Comparison of ENCODE assay signal across 1 cellular context in genomic region chr1:39488801-39489566, GRCh38.
TF ChIP-seq lines count a peak whose summit lies in the region.

No MANE protein-coding gene starts in this region.

TF ChIP-seq in K562, 482 proteins besides CTCF, POLR2A, EP300 and RAD21:
- TF ChIP-seq ATF3 (IDR thresholded peaks at IDR 0.05) (peak; percentile 89), ATF3 (CRISPR knock-in tag; conservative IDR thresholded peaks at IDR 0.05) (no peak), ATF4 (CRISPR knock-in tag; IDR thresholded peaks at IDR 0.05) (0 out of 2 replicates have a peak, but pooled peaks have one; percentile 33), SIN3B (IDR thresholded peaks at IDR 0.05; ENCODE audit: low read depth) (no peak), CEBPG (CRISPR knock-in tag; IDR thresholded peaks at IDR 0.05) (peak; percentile 71), CEBPG (tag; conservative IDR thresholded peaks at IDR 0.05 in 1 of 2, IDR thresholded peaks at IDR 0.05 in 1 of 2) (peak; percentile 87 to 88), ATF7 (IDR thresholded peaks at IDR 0.05) (peak; percentile 42; the same call in 1 of the 2 replicates), TAF15 (IDR thresholded peaks at IDR 0.05; ENCODE audit: low read depth, low read length) (no peak), JUND (IDR thresholded peaks at IDR 0.05; ENCODE audit: borderline replicate concordance, low read depth, low read length) (0 out of 2 replicates have a peak, but pooled peaks have one; percentile 36), JUND (tag; IDR thresholded peaks at IDR 0.05; ENCODE audit: borderline replicate concordance, low read depth, low read length) (no peak), ZNF311 (CRISPR knock-in tag; IDR thresholded peaks at IDR 0.05) (no peak), MBD1 (CRISPR knock-in tag; IDR thresholded peaks at IDR 0.05) (no peak), POLR2G (IDR thresholded peaks at IDR 0.05; ENCODE audit: low read depth, low read length) (peak; percentile 44; the same call in 1 of the 2 replicates), CHD7 (IDR thresholded peaks at IDR 0.05; ENCODE audit: low read depth, low read length) (no peak), E2F3 (CRISPR knock-in tag; IDR thresholded peaks at IDR 0.05) (no peak), THRB (CRISPR knock-in tag; conservative IDR thresholded peaks at IDR 0.05) (0 out of 2 replicates have a peak, but pooled peaks have one; percentile 9), CBFB (CRISPR knock-in tag; IDR thresholded peaks at IDR 0.05) (0 out of 2 replicates have a peak, but pooled peaks have one; percentile 35), JUN (IDR thresholded peaks at IDR 0.05; ENCODE audit: borderline replicate concordance, low read depth, low read length) (0 out of 2 replicates have a peak, but pooled peaks have one; percentile 7), JUN (CRISPR knock-in tag; IDR thresholded peaks at IDR 0.05; ENCODE audit: borderline replicate concordance) (no peak), ZNF75A (CRISPR knock-in tag; IDR thresholded peaks at IDR 0.05) (no peak), POLR2AphosphoS2 (IDR thresholded peaks at IDR 0.05; ENCODE audit: low read length) (peak; percentile 49; the same call in 1 of the 2 replicates), ZSCAN32 (CRISPR knock-in tag; IDR thresholded peaks at IDR 0.05) (peak; percentile 64; the same call in 1 of the 2 replicates), TRIM24 (IDR thresholded peaks at IDR 0.05) (peak in 1 of 2 experiments; percentile 42; a peak in 2 of 4 replicates)
